29 cellular contexts compared by ENCODE assay signal in the genomic region with DNA sequence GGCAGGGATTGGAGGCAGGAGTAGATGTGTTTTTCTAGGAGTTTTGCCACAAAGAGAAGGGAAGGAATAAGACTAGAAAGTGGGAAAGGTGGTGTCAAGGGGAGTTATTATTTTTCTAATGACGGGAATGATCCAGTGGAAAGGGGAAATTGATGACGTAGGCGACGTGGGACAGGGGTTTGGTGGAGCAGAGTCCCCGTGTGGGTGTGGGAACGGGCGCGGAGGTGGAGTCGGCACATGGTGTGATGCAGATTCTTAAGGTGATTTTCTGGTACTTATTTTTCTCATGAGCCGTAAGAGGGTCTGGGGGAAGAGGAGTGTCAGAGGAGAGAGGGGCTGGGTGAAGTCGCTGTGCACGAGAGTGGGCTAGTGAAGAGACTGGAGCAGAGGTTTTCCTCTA.
"Had no signal": no experiment of that assay in that cellular context is flagged by ENCODE, and none has a peak within 500 bp of the region (broad histone marks: within the 10 kb centered on the region; RNA-seq: fewer than 3 reads in every experiment).

No MANE protein-coding gene starts in this region.

- H3K4me1 ChIP-seq: adrenal gland, ascending aorta, breast epithelium had no signal

- H3K4me3 ChIP-seq: adrenal gland, ascending aorta, body of pancreas, breast epithelium, cardiac muscle cell had no signal

- DNase-seq: activated effector memory CD4-positive, alpha-beta T cell treated with anti-CD3 and anti-CD28 coated beads, Interleukin-2, amount 50 U/mL, for 16 hours; activated effector memory CD4-positive, alpha-beta T cell treated with Interleukin-2 at 50 U/mL for 16 hours; activated gamma-delta T cell; activated gamma-delta T cell treated with Interleukin-2 at 50 U/mL for 16 hours; activated naive CD4-positive, alpha-beta T cell; activated naive CD4-positive, alpha-beta T cell treated with anti-CD3 and anti-CD28 coated beads for 36 hours; activated naive CD4-positive, alpha-beta T cell treated with anti-CD3 and anti-CD28 coated beads, Interleukin-2, amount 10 ng/mL, durations not matched to agents 7 days and 5 days; activated naive CD4-positive, alpha-beta T cell treated with anti-CD3 and anti-CD28 coated beads, Interleukin-2, amount 50 U/mL, for 16 hours; activated naive CD4-positive, alpha-beta T cell treated with Interleukin-2 at 50 U/mL for 16 hours; activated naive CD8-positive, alpha-beta T cell treated with anti-CD3 and anti-CD28 coated beads for 36 hours; activated naive CD8-positive, alpha-beta T cell treated with anti-CD3 and anti-CD28 coated beads, Interleukin-2, amount 10 ng/mL, durations not matched to agents 7 days and 5 days; activated naive CD8-positive, alpha-beta T cell treated with anti-CD3 and anti-CD28 coated beads, Interleukin-2, amount 50 U/mL, for 24 hours; activated T-cell treated with anti-CD3 and anti-CD28 coated beads, Interleukin-2, amount 50 U/mL, for 4 hours; activated T-cell treated with anti-CD3 and anti-CD28 coated beads, Interleukin-2, amount 50 U/mL, for 48 hours; activated T-cell treated with anti-CD3 and anti-CD28 coated beads, Interleukin-2, amount 50 U/mL, for 72 hours; adrenal gland; amniotic stem cell; amygdala; anterior cingulate cortex; aorta; body of pancreas; brain microvascular endothelial cell; central memory CD4-positive, alpha-beta T cell; cerebellar nuclear complex had no signal

- H3K27ac ChIP-seq: adrenal gland, ascending aorta, body of pancreas, brain microvascular endothelial cell, breast epithelium, cardiac muscle cell had no signal

- FAIRE-seq: astrocyte, bronchial epithelial cell had no signal

- H3K36me3 ChIP-seq: breast epithelium had no signal

- H3K9me3 ChIP-seq: adrenal gland, ascending aorta, body of pancreas, breast epithelium had no signal

- H3K27me3 ChIP-seq: adrenal gland, ascending aorta, body of pancreas, brain microvascular endothelial cell, breast epithelium, cardiac muscle cell had no signal
